In the genomic region with DNA sequence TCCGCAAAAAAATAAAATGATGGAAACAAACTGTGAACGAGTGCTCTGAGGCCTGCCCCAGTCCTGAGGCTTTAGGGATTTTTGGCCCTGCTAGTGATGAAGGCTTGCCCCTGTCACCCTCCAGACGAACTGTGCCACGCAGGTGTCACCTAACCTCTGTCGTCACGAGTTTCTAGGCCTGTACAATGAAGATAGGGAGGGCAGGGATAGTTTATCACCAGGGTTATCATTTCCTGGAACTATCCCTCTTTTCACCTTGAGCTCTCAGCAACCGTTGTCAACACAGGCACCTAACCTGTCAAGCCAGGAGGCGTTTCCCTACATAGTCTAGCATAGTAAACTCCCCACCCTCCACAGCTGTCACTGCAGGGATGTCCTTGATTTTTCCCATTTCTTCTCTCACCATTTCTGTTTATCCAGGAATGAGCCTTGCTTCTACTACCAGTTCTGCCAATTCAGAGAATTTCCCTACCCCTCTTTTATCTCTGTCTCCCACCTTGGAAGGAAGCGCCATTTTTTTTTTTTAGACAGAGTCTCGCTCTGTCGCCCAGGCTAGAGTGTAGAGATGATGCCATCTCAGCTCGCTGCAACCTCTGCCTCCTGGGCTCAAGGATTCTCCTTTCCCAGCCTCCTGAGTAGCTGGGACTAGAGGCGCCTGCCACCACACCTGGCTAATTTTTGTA, we compare ENCODE assay signal across 1 cellular context.
TF ChIP-seq lines count a peak whose summit lies in the region.

No MANE protein-coding gene starts in this region.

TF ChIP-seq in HepG2, 621 proteins besides CTCF, POLR2A, EP300 and RAD21:
- TF ChIP-seq ZNF468 (CRISPR knock-in tag; IDR thresholded peaks at IDR 0.05) (no peak), CREB1 (IDR thresholded peaks at IDR 0.05) (peak; percentile 42; the same call in 1 of the 2 replicates), CREB1 (CRISPR knock-in tag; IDR thresholded peaks at IDR 0.05) (no peak)
